1 cellular context compared by ENCODE assay signal in genomic region chr11:94738746-94739145, GRCh38.
TF ChIP-seq lines count a peak whose summit lies in the region.

No MANE protein-coding gene starts in this region.

TF ChIP-seq in H1, 55 proteins besides CTCF, POLR2A, EP300 and RAD21:
- TF ChIP-seq E2F6 (IDR thresholded peaks at IDR 0.05) (no peak), SUZ12 (IDR thresholded peaks at IDR 0.05; ENCODE audit: low read length) (no peak), CBX8 (IDR thresholded peaks at IDR 0.05; ENCODE audit: borderline replicate concordance, low read depth, low read length) (no peak), SIX5 (IDR thresholded peaks at IDR 0.05; ENCODE audit: low read depth, low read length) (no peak), CTBP2 (IDR thresholded peaks at IDR 0.05; ENCODE audit: borderline replicate concordance, insufficient read depth, insufficient read length, low read length) (no peak)
